ENCODE assay signal across 17 cellular contexts in the genomic region with DNA sequence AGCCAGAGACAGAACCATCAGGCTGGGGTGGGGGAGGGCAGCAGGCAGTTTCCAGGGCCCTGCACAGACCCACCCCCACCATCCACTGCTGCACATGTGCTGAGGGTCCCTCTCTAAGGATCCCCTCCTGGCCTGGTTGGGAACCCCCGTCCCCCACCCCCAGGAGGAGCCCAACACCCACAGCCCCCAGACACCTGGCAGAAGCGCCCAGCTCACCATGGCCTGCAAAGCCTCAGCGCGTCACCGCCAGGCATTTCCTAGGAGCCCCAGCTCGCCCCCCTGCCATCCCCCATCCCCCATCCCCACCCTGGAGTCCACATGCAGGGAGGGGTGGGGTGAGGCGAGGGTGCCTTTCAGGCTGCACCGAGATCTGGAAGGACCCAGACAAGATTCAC. TPM values are rescaled to one million over a fixed set of nuclear protein-coding genes. Genes with fewer than 3 reads are reported as not detected.
A peak's percentile ranks its signal among the peaks of the same experiment; 100 is the strongest.
DNase-seq lines count a peak whose midpoint lies in the region; ATAC-seq and TF ChIP-seq lines count a peak whose summit lies in the region.
"Had no signal": no experiment of that assay in that cellular context is flagged by ENCODE, and none has a peak within 500 bp of the region (broad histone marks: within the 10 kb centered on the region; RNA-seq: fewer than 3 reads in every experiment).

No MANE protein-coding gene starts in this region.

- H3K27me3 ChIP-seq in right atrium auricular region, result no peaks in the 10 kb centered on the region
- no peaks in the 10 kb centered on the region for H3K27me3 ChIP-seq in Peyer's patch
- H3K27me3 ChIP-seq in BE2C, result no peaks in the 10 kb centered on the region
- H3K27me3 ChIP-seq: neutrophil, testis had no signal

- H3K9me3 ChIP-seq in right atrium auricular region (no peaks in the 10 kb centered on the region), Peyer's patch (no peaks in the 10 kb centered on the region), BE2C (no peaks in the 10 kb centered on the region)
- H3K9me3 ChIP-seq: neutrophil, testis had no signal

- H3K4me1 ChIP-seq in right atrium auricular region (peaks cover 0 to 42% of the 10 kb centered on the region in 2 donors), Peyer's patch (peaks cover 0 to 24% (median 6%) of the 10 kb centered on the region in 4 donors), BE2C (peaks cover 8% of the 10 kb centered on the region; the same call in 1 of the 2 replicates)

- H3K27ac ChIP-seq in right atrium auricular region, result no peak overlapping the region
- no peak overlapping the region for H3K27ac ChIP-seq in Peyer's patch
- H3K27ac ChIP-seq: neutrophil, testis had no signal

- peaks cover 61% of the 10 kb centered on the region for H3K36me3 ChIP-seq in right atrium auricular region
- peaks cover 0 to 86% (median 0%) of the 10 kb centered on the region in 3 donors for H3K36me3 ChIP-seq in Peyer's patch
- peaks cover 40% of the 10 kb centered on the region for H3K36me3 ChIP-seq in BE2C

- TF ChIP-seq POLR2A in Peyer's patch (IDR thresholded peaks at IDR 0.05), result no peak

- intact Hi-C loops in Right ventricle myocardium inferior (cut with DNase I), result no loop called here

- ATAC-seq in Right ventricle myocardium inferior (no peak), GM18907 (IDR thresholded peaks at IDR 0.05; ENCODE audit: unreplicated experiment) (no peak)
- ATAC-seq: activated CD8-positive, alpha-beta T cell treated with anti-CD3 and anti-CD28 coated beads, Interleukin-2, amount 10 ng/mL, durations not matched to agents 7 days and 5 days; activated T-cell treated with anti-CD3 and anti-CD28 coated beads, Interleukin-2, amount 50 U/mL, for 72 hours; GM12878 had no signal

- TF ChIP-seq CTCF in right atrium auricular region (IDR thresholded peaks at IDR 0.05) (no peak), Peyer's patch (IDR thresholded peaks at IDR 0.05) (no peak), BE2C (IDR thresholded peaks at IDR 0.05; ENCODE audit: low read depth, low read length) (no peak)

- no peak overlapping the region for H3K4me3 ChIP-seq in right atrium auricular region
- H3K4me3 ChIP-seq in Peyer's patch, result no peak overlapping the region
- no peak overlapping the region for H3K4me3 ChIP-seq in BE2C (ENCODE audit: low read depth, low read length)
- H3K4me3 ChIP-seq: GM12878, lung, testis had no signal

- DNase-seq in right atrium auricular region (ENCODE audit: low spot score) (peak; percentile 44), Right ventricle myocardium inferior (ENCODE audit: missing footprints) (no peak), Peyer's patch (peak in 2 of 3 donors; percentile 12 to 34), islet precursor cell (peak; percentile 38), ureter (ENCODE audit: low spot score) (peak; percentile 39), BE2C (no peak), HK-2 (ENCODE audit: unreplicated experiment) (no peak)
- DNase-seq: activated T-cell treated with anti-CD3 and anti-CD28 coated beads, Interleukin-2, amount 50 U/mL, for 72 hours; GF-D8; Karpas-422; NCI-H2029 treated with DMSO at 0.1 percent for 48 hours had no signal

RNA-seq across cellular contexts. Expression of a gene that starts 9.4 kb away (rescaled TPM):
- 10 to 100 TPM; 33.4 to 34.9 TPM for total RNA-seq in right atrium auricular region
- total RNA-seq in Right ventricle myocardium inferior, result 36.0 TPM
- 10 to 100 TPM; 28.9 to 52.5 (median 44.0) TPM for total RNA-seq in Peyer's patch
- total RNA-seq in ureter, result 34.5 TPM
- 37.7 TPM for polyA plus RNA-seq in BE2C (2012; ENCODE audit: insufficient read depth, insufficient read length, low read depth)

RNA-seq across cellular contexts. Expression of a gene that starts 10.6 kb away (rescaled TPM):
- 1 to 10 TPM; 3.7 to 4.1 TPM for total RNA-seq in right atrium auricular region
- 7.7 TPM for total RNA-seq in Right ventricle myocardium inferior
- 10 to 100 TPM in 1 of 4 donors, 1 to 10 TPM in 3; 8.6 to 11.6 (median 9.0) TPM for total RNA-seq in Peyer's patch
- total RNA-seq in ureter, result 13.2 TPM
- polyA plus RNA-seq in BE2C (2012; ENCODE audit: insufficient read depth, insufficient read length, low read depth), result 9.0 TPM

RNA-seq across cellular contexts. Expression of a gene that starts 10.6 kb away (rescaled TPM):
- total RNA-seq in right atrium auricular region (1 to 10 TPM; 1.3 to 2.8 TPM), Right ventricle myocardium inferior (2.0 TPM), Peyer's patch (1 to 10 TPM in 3 of 4 donors, under 1 TPM in 1; 0.70 to 6.6 (median 3.2) TPM), ureter (3.1 TPM)
- 0.93 TPM for polyA plus RNA-seq in BE2C (2012; ENCODE audit: insufficient read depth, insufficient read length, low read depth)

Comparison
In these comparisons a context has a peak if more than half of its experiments do, and no peak if none do; other contexts are left out.
1. DNase-seq: peak in right atrium auricular region (single experiment), Peyer's patch (2 of 3), islet precursor cell (single experiment) and ureter (single experiment); none in Right ventricle myocardium inferior (single experiment), BE2C (single experiment) and HK-2 (single experiment).